10 cellular contexts compared by ENCODE assay signal in genomic region chr11:61152816-61153592, GRCh38. TPM values are rescaled to one million over a fixed set of nuclear protein-coding genes. Genes with fewer than 3 reads are reported as not detected.
DNase-seq lines count a peak whose midpoint lies in the region; ATAC-seq, FAIRE-seq and TF ChIP-seq lines count a peak whose summit lies in the region.
"Had no signal": no experiment of that assay in that cellular context is flagged by ENCODE, and none has a peak within 500 bp of the region (broad histone marks: within the 10 kb centered on the region; RNA-seq: fewer than 3 reads in every experiment).

No MANE protein-coding gene starts in this region.

- TF ChIP-seq CTCF in AG04449 (IDR thresholded peaks at IDR 0.05; ENCODE audit: insufficient read depth, low read length, missing control alignments) (no peak), esophagus muscularis mucosa (IDR thresholded peaks at IDR 0.05) (no peak), neural crest cell (conservative IDR thresholded peaks at IDR 0.05) (no peak), A673 (conservative IDR thresholded peaks at IDR 0.05; ENCODE audit: low read depth, low read length) (no peak)

- FAIRE-seq in RCC 7860 (lab: Jason Lieb, UNC) = peak; percentile 42

- DNase-seq in AG04449 (ENCODE audit: low read depth, low spot score) (peak; percentile 44), RCC 7860 (ENCODE audit: low spot score) (peak; percentile 62), esophagus muscularis mucosa (ENCODE audit: extremely low spot score) (no peak), neural crest cell (ENCODE audit: low read depth, low spot score) (no peak), A673 (ENCODE audit: low spot score) (no peak), NCI-H187 treated with DMSO at 0.1 percent for 48 hours (lab: John Stamatoyannopoulos, UW) (no peak)
- no peak for DNase-seq in activated naive CD4-positive, alpha-beta T cell treated with Interleukin-2 at 50 U/mL for 16 hours
- DNase-seq: CD4-positive, CD25-positive, alpha-beta regulatory T cell had no signal

- intact Hi-C loops in esophagus muscularis mucosa (cut with DNase I) (loop anchor here (10.0 kb wide), 1 partner anchor 248 kb away; the partner anchor contains the start of gene PRPF19), A673 (cut with micrococcal nuclease; ENCODE audit: unreplicated experiment) (no loop called here)

- peaks cover 45 to 77% (median 69%) of the 10 kb centered on the region in 4 donors for H3K4me1 ChIP-seq in esophagus muscularis mucosa
- peaks cover 6% of the 10 kb centered on the region for H3K4me1 ChIP-seq in A673 (ENCODE audit: insufficient read depth, low read length, poor library complexity, severe bottlenecking)

- no peak for TF ChIP-seq EP300 in esophagus muscularis mucosa (IDR thresholded peaks at IDR 0.05)

- peaks cover 14% of the 10 kb centered on the region for H3K9me3 Mint-ChIP-seq in neural crest cell

- no peak for TF ChIP-seq POLR2A in esophagus muscularis mucosa (IDR thresholded peaks at IDR 0.05; ENCODE audit: low read depth)

- no peaks in the 10 kb centered on the region for H3K27me3 ChIP-seq in esophagus muscularis mucosa
- H3K27me3 ChIP-seq in A673 (replicated peaks; ENCODE audit: insufficient read depth, low read depth, low read length, poor library complexity) = no peaks in the 10 kb centered on the region

- H3K4me3 Mint-ChIP-seq in neural crest cell = no peak overlapping the region
- H3K4me3 Mint-ChIP-seq: CD4-positive, CD25-positive, alpha-beta regulatory T cell had no signal

- BruUV-seq in A673 (replicated peaks; lab: Mats Ljungman, UMichigan) = no TSS peak

- POLR2A ChIA-PET in AG04449 (lab: Yijun Ruan, JAX) = interaction anchor here (0.7 kb wide), 1 partner anchor 14 kb away, joined by 3 read pairs; no protein-coding TSS in a partner anchor
- POLR2A ChIA-PET in A673 (lab: Charles Lee; ENCODE audit: low non-redundant PET) = no interaction called here

- CTCF ChIA-PET in AG04449 (lab: Yijun Ruan, JAX) (interaction anchor here (0.5 to 2.5 kb wide), 10 partner anchors 8 to 237 kb away, joined by 3 to 10 read pairs (median 3); partner anchors contain the start of gene TMEM132A), A673 (lab: Charles Lee) (no interaction called here)

- H3K27ac Mint-ChIP-seq in neural crest cell (ENCODE audit: unreplicated experiment) = peak overlapping the region; percentile 9

- H3K36me3 Mint-ChIP-seq in neural crest cell (ENCODE audit: low read depth) = peaks cover 27% of the 10 kb centered on the region

- H3K27me3 Mint-ChIP-seq in neural crest cell (ENCODE audit: low read depth) = no peaks in the 10 kb centered on the region
- H3K27me3 Mint-ChIP-seq: CD4-positive, CD25-positive, alpha-beta regulatory T cell had no signal

- H3K27ac ChIP-seq in esophagus muscularis mucosa (replicated peaks in 1 of 4) (peak overlapping the region; percentile 83 to 89 (median 88)), A673 (ENCODE audit: low read depth, low read length, poor library complexity, severe bottlenecking) (no peak overlapping the region)
- H3K27ac ChIP-seq: KMS-11 had no signal

- WGBS in esophagus muscularis mucosa = 60% methylated on average over 7 of the region's 9 CpGs

- no peak for ATAC-seq in HG03139 (IDR thresholded peaks at IDR 0.05; ENCODE audit: unreplicated experiment)

- H3K4me3 ChIP-seq in AG04449 (ENCODE audit: low read depth, low read length) = no peak overlapping the region
- H3K4me3 ChIP-seq in esophagus muscularis mucosa = peak overlapping the region in 1 of 4 donors; percentile 22
- no peak overlapping the region for H3K4me3 ChIP-seq in A673 (ENCODE audit: low read depth, low read length, poor library complexity, severe bottlenecking)

- H3K4me1 Mint-ChIP-seq in neural crest cell = peaks cover 45% of the 10 kb centered on the region

- H3K36me3 ChIP-seq in esophagus muscularis mucosa (peaks cover 0 to 4% (median 0%) of the 10 kb centered on the region in 4 donors), A673 (ENCODE audit: insufficient read depth, low read length, poor library complexity, severe bottlenecking) (peaks cover 10% of the 10 kb centered on the region)

- H3K9me3 ChIP-seq in esophagus muscularis mucosa = peaks cover 0 to 11% (median 6%) of the 10 kb centered on the region in 4 donors
- H3K9me3 ChIP-seq in A673 (ENCODE audit: low read depth, low read length, poor library complexity, severe bottlenecking) = peaks cover 25% of the 10 kb centered on the region

RNA-seq across cellular contexts. Expression of gene VPS37C, which starts 8.2 kb away (rescaled TPM):
- 10 to 100 TPM; 29.1 to 43.5 (median 38.1) TPM for total RNA-seq in esophagus muscularis mucosa
- total RNA-seq in neural crest cell = 25.8 and 26.0 TPM in 2 replicates
- total RNA-seq in A673 (2021) = 29.7 and 32.7 TPM in 2 replicates

RNA-seq across cellular contexts. Expression of gene PGA3, which starts 50.3 kb away (rescaled TPM):
- total RNA-seq in esophagus muscularis mucosa (under 1 TPM in 1 of 4 donors, not detected in 3; 0.33 TPM), neural crest cell (not detected in 2 replicates), A673 (2021) (not detected in 2 replicates)
- total RNA-seq: CD4-positive, CD25-positive, alpha-beta regulatory T cell had no signal

RNA-seq across cellular contexts. Expression of gene CD5, which starts 50.7 kb away (rescaled TPM):
- total RNA-seq in esophagus muscularis mucosa = 1 to 10 TPM in 1 of 4 donors, under 1 TPM in 3; 0.11 to 1.3 (median 0.34) TPM
- not detected in 2 replicates for total RNA-seq in neural crest cell
- not detected in 2 replicates for total RNA-seq in A673 (2021)

Comparison
In these comparisons a context has a peak if more than half of its experiments do, and no peak if none do; other contexts are left out.
1. DNase-seq: peak in AG04449 (single experiment) and RCC 7860 (single experiment); none in esophagus muscularis mucosa (single experiment), neural crest cell (single experiment), activated naive CD4-positive, alpha-beta T cell treated with Interleukin-2 at 50 U/mL for 16 hours (single experiment), A673 (single experiment) and NCI-H187 treated with DMSO at 0.1 percent for 48 hours (single experiment).